In the genomic region with DNA sequence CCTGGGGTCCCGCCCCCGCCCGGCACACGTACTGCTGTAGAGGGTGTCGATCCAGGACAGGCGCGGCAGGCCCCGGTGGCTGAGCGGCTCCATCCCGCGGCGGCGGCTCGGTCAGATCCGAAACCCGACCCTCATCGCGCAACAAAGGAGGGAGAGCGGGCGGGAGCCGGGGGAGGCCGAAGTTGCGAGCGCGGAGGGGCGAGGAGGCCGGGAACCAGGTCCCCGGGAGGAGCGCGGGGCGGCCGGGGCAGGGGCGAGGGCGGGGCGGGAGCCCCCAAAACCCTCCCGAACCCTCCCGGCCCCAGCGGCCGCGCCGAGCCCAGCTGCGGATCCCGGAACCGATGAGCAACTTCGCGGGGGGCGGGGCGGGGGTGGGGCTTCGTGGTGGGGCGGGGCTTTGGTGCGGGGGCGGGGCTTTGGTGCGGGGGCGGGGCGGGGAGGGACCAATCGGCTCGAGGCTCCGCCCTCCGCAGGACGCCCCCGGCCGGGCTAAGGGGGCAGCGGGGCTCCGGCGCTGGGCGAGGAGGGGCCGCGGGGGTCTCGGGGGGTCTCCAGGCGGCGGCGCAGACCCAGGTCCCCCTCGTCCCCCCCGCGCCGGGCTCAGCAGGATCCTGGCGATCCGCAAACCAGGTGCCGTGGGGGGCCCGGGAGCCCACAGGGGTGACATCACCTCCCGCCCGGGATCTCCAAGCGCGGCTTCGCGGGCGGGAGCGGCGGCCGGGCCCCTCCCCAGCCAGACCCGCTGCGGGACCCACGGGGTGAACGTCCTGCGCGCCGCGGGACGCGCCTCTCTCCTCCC, we compare ENCODE assay signal across 8 cellular contexts. TPM values are rescaled to one million over a fixed set of nuclear protein-coding genes. Genes with fewer than 3 reads are reported as not detected.
A peak's percentile ranks its signal among the peaks of the same experiment; 100 is the strongest.
DNase-seq lines count a peak whose midpoint lies in the region; ATAC-seq, FAIRE-seq and TF ChIP-seq lines count a peak whose summit lies in the region.

A gene (minus strand): TSS at position 347 of the 799 bp plus-strand sequence. CDS start 254 bp downstream, at position 93.

- H3K36me3 ChIP-seq in OCI-LY1 (ENCODE audit: insufficient read depth, low read length) (no peaks in the 10 kb centered on the region), osteoblast (ENCODE audit: insufficient read depth, low read length) (no peaks in the 10 kb centered on the region)

- peak within 1 kb of the TSS; percentile 83 for H3K9ac ChIP-seq in OCI-LY1 (ENCODE audit: low read length)

- DNase-seq in EH (ENCODE audit: low read depth) (peak; percentile 54), activated gamma-delta T cell treated with Interleukin-2 at 50 U/mL for 16 hours (peak; percentile 59), germinal center (ENCODE audit: low spot score) (peak; percentile 72), osteoblast (ENCODE audit: insufficient read length, low spot score, missing footprints) (peak; percentile 96), urothelium cell line (ENCODE audit: low spot score) (peak; percentile 53), NCI-H345 treated with DMSO at 0.1 percent for 48 hours (lab: John Stamatoyannopoulos, UW; ENCODE audit: unreplicated experiment) (no peak)

- H2AFZ ChIP-seq in OCI-LY1 (ENCODE audit: low read length): no peak within 1 kb of the TSS
- H2AFZ ChIP-seq in osteoblast (ENCODE audit: low read length): no peak within 1 kb of the TSS

- no peak for ATAC-seq in GM19397 (IDR thresholded peaks at IDR 0.05; ENCODE audit: unreplicated experiment)

- no peak for TF ChIP-seq CTCF in OCI-LY1 (IDR thresholded peaks at IDR 0.05; ENCODE audit: low read length)
- no peak for TF ChIP-seq CTCF in osteoblast (IDR thresholded peaks at IDR 0.05; ENCODE audit: extremely low read depth, low read depth, low read length)

- no peaks in the 10 kb centered on the region for H3F3A ChIP-seq in OCI-LY1 (ENCODE audit: insufficient read depth, low read length)

- peaks cover 58% of the 10 kb centered on the region for H3K4me1 ChIP-seq in OCI-LY1 (ENCODE audit: insufficient read depth, low read length, severe bottlenecking)
- peaks cover 13% of the 10 kb centered on the region for H3K4me1 ChIP-seq in osteoblast (ENCODE audit: insufficient read depth, low read length)

- no peaks in the 10 kb centered on the region for H3K9me2 ChIP-seq in OCI-LY1 (ENCODE audit: low read depth, low read length)

- H3K27me3 ChIP-seq in OCI-LY1 (ENCODE audit: insufficient read depth, low read length) (no peaks in the 10 kb centered on the region), osteoblast (ENCODE audit: insufficient read depth, low read length) (peaks cover 6% of the 10 kb centered on the region)

- H3K27ac ChIP-seq in OCI-LY1 (ENCODE audit: low read depth, low read length, poor library complexity, severe bottlenecking): peak within 1 kb of the TSS; percentile 91
- no peak within 1 kb of the TSS for H3K27ac ChIP-seq in osteoblast (ENCODE audit: low read depth, low read length)

- peak within 1 kb of the TSS; percentile 88 for H3K4me3 ChIP-seq in OCI-LY1 (ENCODE audit: low read depth, low read length, poor library complexity, severe bottlenecking)
- H3K4me3 ChIP-seq in osteoblast (ENCODE audit: insufficient read depth, low read length): peak within 1 kb of the TSS; percentile 83

- no peak for FAIRE-seq in urothelium cell line (lab: Jason Lieb, UNC)

- H3K79me2 ChIP-seq in OCI-LY1 (ENCODE audit: insufficient read depth, low read length) (no peaks in the 10 kb centered on the region), osteoblast (ENCODE audit: insufficient read depth, low read length) (peaks cover 3% of the 10 kb centered on the region)

- H3K9me3 ChIP-seq in OCI-LY1 (ENCODE audit: low read length): no peaks in the 10 kb centered on the region
- H3K9me3 ChIP-seq in osteoblast (ENCODE audit: low read depth, low read length): no peaks in the 10 kb centered on the region

- H3K4me2 ChIP-seq in OCI-LY1 (ENCODE audit: low read length): peak within 1 kb of the TSS; percentile 91
- peak within 1 kb of the TSS; percentile 81 for H3K4me2 ChIP-seq in osteoblast (ENCODE audit: insufficient read depth, low read length)

- H4K20me1 ChIP-seq in OCI-LY1 (ENCODE audit: insufficient read depth, low read length): no peaks in the 10 kb centered on the region
- H4K20me1 ChIP-seq in osteoblast (ENCODE audit: insufficient read depth, low read length): peaks cover 19% of the 10 kb centered on the region

RNA-seq across cellular contexts. Expression of the gene that starts here (rescaled TPM):
- 156 and 163 TPM in 2 replicates for total RNA-seq in osteoblast
